Comparison of ENCODE assay signal across 30 cellular contexts in the genomic region with DNA sequence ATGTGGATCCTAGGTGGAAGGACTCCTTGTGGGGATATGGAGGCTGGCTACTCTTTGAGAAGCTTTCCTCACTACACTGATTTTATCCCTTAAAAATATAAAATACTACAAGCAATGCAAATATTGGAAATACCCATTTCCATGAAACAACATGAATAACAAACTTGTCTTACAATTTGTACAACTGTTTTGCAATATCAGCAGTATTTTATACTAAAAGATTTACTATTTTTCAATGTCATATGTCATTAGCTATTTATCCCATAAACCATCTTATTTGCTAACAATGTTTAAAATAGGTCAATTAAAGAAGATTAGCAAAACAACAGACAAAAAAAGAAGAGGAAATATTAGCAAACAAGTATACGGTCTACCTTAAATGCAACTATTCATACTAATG.
"Had no signal": no experiment of that assay in that cellular context is flagged by ENCODE, and none has a peak within 500 bp of the region (broad histone marks: within the 10 kb centered on the region; RNA-seq: fewer than 3 reads in every experiment).

No MANE protein-coding gene starts in this region.

- H3K4me1 ChIP-seq: neural progenitor cell, parathyroid adenoma, psoas muscle, spleen, stomach, thyroid gland, tibial nerve, upper lobe of left lung, vagina had no signal

- FAIRE-seq: urothelium cell line had no signal

- H3K4me1 Mint-ChIP-seq: natural killer cell; nephron; neural progenitor cell; stimulated activated effector memory CD8-positive, alpha-beta T cell treated with anti-CD3 and anti-CD28 coated beads, Interleukin-12 subunit alpha, Interleukin-12 subunit beta, amount 100 ng/mL, for 72 hours; stimulated activated naive B cell treated with anti-CD40 and anti-IgM and Interleukin-4, amounts not matched to agents 10 μg/mL and 1 μg/mL and 100 μg/mL, for 72 hours had no signal

- H3K36me3 ChIP-seq: neural progenitor cell, ovary, spleen, stomach, thoracic aorta, thyroid gland, tibial nerve, upper lobe of left lung, vagina had no signal

- H3K4me3 ChIP-seq: neural progenitor cell, ovary, psoas muscle, skin epidermis, smooth muscle cell, spleen, stomach, thoracic aorta, thyroid gland, tibial nerve, upper lobe of left lung, vagina had no signal

- H3K27ac Mint-ChIP-seq: natural killer cell; nephron; neural progenitor cell; progenitor cell of endocrine pancreas; stimulated activated effector memory CD8-positive, alpha-beta T cell treated with anti-CD3 and anti-CD28 coated beads, Interleukin-12 subunit alpha, Interleukin-12 subunit beta, amount 100 ng/mL, for 72 hours; stimulated activated naive B cell treated with anti-CD40 and anti-IgM and Interleukin-4, amounts not matched to agents 10 μg/mL and 1 μg/mL and 100 μg/mL, for 72 hours; stimulated activated naive CD8-positive, alpha-beta T cell treated with anti-CD3 and anti-CD28 coated beads, Interleukin-15, Interleukin-2, amounts not matched to agents 100 ng/mL and 50 ng/mL, for 24 hours had no signal

- H3K27me3 ChIP-seq: neural progenitor cell, ovary, spleen, stomach, thyroid gland, tibial nerve, upper lobe of left lung, vagina had no signal

- H3K36me3 Mint-ChIP-seq: natural killer cell; neural progenitor cell; stimulated activated effector memory CD8-positive, alpha-beta T cell treated with anti-CD3 and anti-CD28 coated beads, Interleukin-12 subunit alpha, Interleukin-12 subunit beta, amount 100 ng/mL, for 72 hours; stimulated activated naive B cell treated with anti-CD40 and anti-IgM and Interleukin-4, amounts not matched to agents 10 μg/mL and 1 μg/mL and 100 μg/mL, for 72 hours had no signal

- H3K27ac ChIP-seq: neural progenitor cell, ovary, parathyroid adenoma, psoas muscle, skin epidermis, spleen, stomach, thoracic aorta, thyroid gland, tibial nerve, upper lobe of left lung, vagina had no signal

- H3K9me3 ChIP-seq: ovary, psoas muscle, spleen, stomach, thoracic aorta, thyroid gland, tibial nerve, upper lobe of left lung, vagina had no signal

- H3K4me3 Mint-ChIP-seq: natural killer cell; nephron; neural progenitor cell; stimulated activated effector memory CD8-positive, alpha-beta T cell treated with anti-CD3 and anti-CD28 coated beads, Interleukin-12 subunit alpha, Interleukin-12 subunit beta, amount 100 ng/mL, for 72 hours; stimulated activated naive B cell treated with anti-CD40 and anti-IgM and Interleukin-4, amounts not matched to agents 10 μg/mL and 1 μg/mL and 100 μg/mL, for 72 hours; stimulated activated naive CD8-positive, alpha-beta T cell treated with anti-CD3 and anti-CD28 coated beads, Interleukin-15, Interleukin-2, amounts not matched to agents 100 ng/mL and 50 ng/mL, for 24 hours had no signal

- H3K9me3 Mint-ChIP-seq: nephron; neural progenitor cell; stimulated activated naive B cell treated with anti-CD40 and anti-IgM and Interleukin-4, amounts not matched to agents 10 μg/mL and 1 μg/mL and 100 μg/mL, for 72 hours; stimulated activated naive CD8-positive, alpha-beta T cell treated with anti-CD3 and anti-CD28 coated beads, Interleukin-15, Interleukin-2, amounts not matched to agents 100 ng/mL and 50 ng/mL, for 24 hours had no signal

- H2AFZ ChIP-seq: neural progenitor cell, parathyroid adenoma had no signal

- ATAC-seq: natural killer cell; psoas muscle; right cardiac atrium; sciatic nerve; stimulated activated effector memory CD8-positive, alpha-beta T cell treated with anti-CD3 and anti-CD28 coated beads, Interleukin-12 subunit alpha, Interleukin-12 subunit beta, amount 100 ng/mL, for 72 hours; stimulated activated naive B cell treated with anti-CD40 and anti-IgM and Interleukin-4, amounts not matched to agents 10 μg/mL and 1 μg/mL and 100 μg/mL, for 72 hours had no signal

- H3K9ac ChIP-seq: neural progenitor cell, parathyroid adenoma had no signal

- H3K4me2 ChIP-seq: neural progenitor cell, smooth muscle cell had no signal

- H3K79me2 ChIP-seq: parathyroid adenoma had no signal

- H3K27me3 Mint-ChIP-seq: progenitor cell of endocrine pancreas; stimulated activated naive B cell treated with anti-CD40 and anti-IgM and Interleukin-4, amounts not matched to agents 10 μg/mL and 1 μg/mL and 100 μg/mL, for 72 hours; stimulated activated naive CD8-positive, alpha-beta T cell treated with anti-CD3 and anti-CD28 coated beads, Interleukin-15, Interleukin-2, amounts not matched to agents 100 ng/mL and 50 ng/mL, for 24 hours had no signal

- DNase-seq: natural killer cell; occipital lobe; ovary; posterior cingulate gyrus; psoas muscle; right cardiac atrium; spleen; stimulated activated CD4-positive, alpha-beta T cell treated with anti-CD3 and anti-CD28 coated beads, Interleukin-12 subunit alpha, Interleukin-12 subunit beta, amount 100 ng/mL, for 4 hours; stimulated activated CD4-positive, alpha-beta T cell treated with anti-CD3 and anti-CD28 coated beads, Interleukin-2, amount 100 ng/mL, for 24 hours; stimulated activated CD4-positive, alpha-beta T cell treated with anti-CD3 and anti-CD28 coated beads, Interleukin-2, amount 100 ng/mL, for 48 hours; stimulated activated CD4-positive, alpha-beta T cell treated with anti-CD3 and anti-CD28 coated beads, Interleukin-4, amount 100 ng/mL, for 24 hours; stimulated activated naive B cell treated with anti-CD40 and anti-IgM and Interleukin-4, amounts not matched to agents 10 μg/mL and 1 μg/mL and 100 μg/mL, for 72 hours; stimulated activated naive CD4-positive, alpha-beta T cell treated with Interleukin-2 at 50 U/mL for 16 hours; stomach; thyroid gland; trophoblast cell; upper lobe of left lung had no signal
